8 cellular contexts compared by ENCODE assay signal in genomic region chr7:76626989-76627642, GRCh38. TPM values are rescaled to one million over a fixed set of nuclear protein-coding genes. Genes with fewer than 3 reads are reported as not detected.
DNase-seq lines count a peak whose midpoint lies in the region; ATAC-seq and TF ChIP-seq lines count a peak whose summit lies in the region.
"Not testable (repeated sequence)": the region's sequence is repeated elsewhere in the genome, so short reads cannot be mapped to it uniquely, and the experiment has no call there.

Gene POMZP3, minus strand, starts transcription at chr7:76627279. Its CDS starts 1,215 bp downstream, at chr7:76626064.

- H3K4me2 ChIP-seq in fibroblast of lung (ENCODE audit: extremely low read depth, insufficient read depth, low read length): peak within 1 kb of the TSS; percentile 64

- H3K4me3 ChIP-seq in fibroblast of lung (replicated peaks in 1 of 4; ENCODE audit: control extremely low read depth in 1 of 4, insufficient read depth in 1 of 4, low read depth in 3 of 4, low read length in 4 of 4) (peak within 1 kb of the TSS; percentile 35 to 63 (median 60)), mucosa of rectum (ENCODE audit: low read length in 2 of 2) (peak within 1 kb of the TSS; percentile 66 to 78)

- peak; percentile 39; the same call in 1 of the 2 replicates for TF ChIP-seq POLR2A in Raji (IDR thresholded peaks at IDR 0.05; ENCODE audit: insufficient read depth, low read depth, low read length)

- DNase-seq in DMS53 (lab: John Stamatoyannopoulos, UW) (peak; percentile 51), fibroblast of lung (ENCODE audit: low read depth in 2 of 2) (peak; percentile 24 to 31)
- peak; percentile 51 for DNase-seq in activated naive CD4-positive, alpha-beta T cell treated with Interleukin-2 at 50 U/mL for 16 hours
- DNase-seq in stimulated activated CD8-positive, alpha-beta memory T cell treated with anti-CD3 and anti-CD28 coated beads, Interleukin-4, amount 100 ng/mL, for 24 hours (ENCODE audit: low read depth): peak; percentile 27

- TF ChIP-seq CTCF in fibroblast of lung (conservative IDR thresholded peaks at IDR 0.05 in 1 of 2, IDR thresholded peaks at IDR 0.05 in 1 of 2; ENCODE audit: low read depth in 1 of 2, low read length in 2 of 2): not testable (repeated sequence)

- not testable (repeated sequence) for H2AFZ ChIP-seq in fibroblast of lung (ENCODE audit: low read length)

- not testable (repeated sequence) for H3K9me3 ChIP-seq in fibroblast of lung (ENCODE audit: control insufficient read depth, insufficient read depth, low read depth, low read length); mucosa of rectum (ENCODE audit: control insufficient read depth in 2 of 2, low read length in 2 of 2)

- H3K9ac ChIP-seq in fibroblast of lung (ENCODE audit: insufficient read depth, low read length) (peak within 1 kb of the TSS; percentile 53), mucosa of rectum (ENCODE audit: low read depth in 1 of 2, low read length in 2 of 2) (peak within 1 kb of the TSS; percentile 71 to 77)

- not testable (repeated sequence) for H4K20me1 ChIP-seq in fibroblast of lung (ENCODE audit: control insufficient read depth, extremely low read depth, insufficient read depth, low read length)

- H3K27ac ChIP-seq in fibroblast of lung (ENCODE audit: insufficient read depth, low read length) (peak within 1 kb of the TSS; percentile 51), mucosa of rectum (ENCODE audit: low read depth in 2 of 2, low read length in 2 of 2) (peak within 1 kb of the TSS; percentile 65 to 68)

- not testable (repeated sequence) for H3K27me3 ChIP-seq in fibroblast of lung (ENCODE audit: control insufficient read depth, insufficient read depth, low read length); mucosa of rectum (ENCODE audit: control insufficient read depth in 2 of 2, insufficient read depth in 2 of 2, low read length in 2 of 2)

- not testable (repeated sequence) for H3K79me2 ChIP-seq in fibroblast of lung (ENCODE audit: control insufficient read depth, insufficient read depth, low read length)

- peak; percentile 88 for ATAC-seq in GM21515 (IDR thresholded peaks at IDR 0.05; ENCODE audit: unreplicated experiment)
- peak; percentile 81 for ATAC-seq in HG03460 (IDR thresholded peaks at IDR 0.05; ENCODE audit: unreplicated experiment)

- not testable (repeated sequence) for H3K36me3 ChIP-seq in fibroblast of lung (ENCODE audit: control insufficient read depth, insufficient read depth, low read length); mucosa of rectum (ENCODE audit: control insufficient read depth in 2 of 2, insufficient read depth in 2 of 2, low read length in 2 of 2)

- H3K4me1 ChIP-seq in fibroblast of lung (ENCODE audit: control insufficient read depth, extremely low read depth, insufficient read depth, low read length); mucosa of rectum (ENCODE audit: control insufficient read depth in 2 of 2, insufficient read depth in 2 of 2, low read length in 2 of 2): not testable (repeated sequence)

RNA-seq across cellular contexts. Expression of gene POMZP3, which starts in this region (rescaled TPM):
- total RNA-seq in fibroblast of lung: 1.3 and 1.5 TPM in 2 replicates
- 10.4 and 13.6 TPM in 2 replicates for polyA plus RNA-seq in fibroblast of lung
- polyA plus RNA-seq in fibroblast of lung (2012): 22.3 and 32.4 TPM in 2 replicates
- polyA minus RNA-seq in fibroblast of lung (ENCODE audit: low replicate concordance): 58.2 and 68.3 TPM in 2 replicates

Comparison
In these comparisons a context has a peak if more than half of its experiments do, and no peak if none do; other contexts are left out.
1. Peak in every context shown above with its lines: DNase-seq, ATAC-seq, H3K4me3 ChIP-seq and H3K27ac ChIP-seq.